In the genomic region with DNA sequence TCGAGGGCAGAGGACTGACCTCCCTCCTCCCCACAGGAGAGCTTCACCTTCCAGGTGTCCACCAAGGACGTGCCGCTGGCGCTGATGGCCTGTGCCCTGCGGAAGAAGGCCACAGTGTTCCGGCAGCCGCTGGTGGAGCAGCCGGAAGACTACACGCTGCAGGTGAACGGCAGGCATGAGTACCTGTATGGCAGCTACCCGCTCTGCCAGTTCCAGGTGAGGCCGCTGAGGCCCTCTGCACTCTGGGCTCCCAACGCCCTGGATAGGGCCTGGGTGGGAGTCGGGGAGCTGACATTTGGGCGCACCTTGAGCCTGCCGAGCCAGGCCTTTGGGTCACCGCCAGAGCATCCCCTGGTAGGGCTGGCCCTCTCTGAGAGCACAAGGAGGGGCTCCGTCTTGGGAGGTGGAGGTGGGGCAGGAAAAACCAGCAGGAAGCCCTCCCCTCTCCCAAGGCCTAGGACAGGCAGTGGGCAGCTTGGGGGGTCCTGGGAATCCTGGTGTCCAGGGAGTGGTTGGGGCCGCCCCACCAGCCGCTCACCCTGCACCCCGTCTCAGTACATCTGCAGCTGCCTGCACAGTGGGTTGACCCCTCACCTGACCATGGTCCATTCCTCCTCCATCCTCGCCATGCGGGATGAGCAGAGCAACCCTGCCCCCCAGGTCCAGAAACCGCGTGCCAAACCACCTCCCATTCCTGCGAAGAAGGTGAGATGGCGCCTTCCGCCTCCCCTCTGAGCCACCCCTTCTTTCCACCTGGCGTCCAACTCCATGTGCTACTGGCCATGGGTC, we compare ENCODE assay signal across 1 cellular context.
TF ChIP-seq lines count a peak whose summit lies in the region.

No MANE protein-coding gene starts in this region.

TF ChIP-seq in HepG2, 621 proteins besides CTCF, POLR2A, EP300 and RAD21 (continued from another document):
- TF ChIP-seq, protein P1, sequence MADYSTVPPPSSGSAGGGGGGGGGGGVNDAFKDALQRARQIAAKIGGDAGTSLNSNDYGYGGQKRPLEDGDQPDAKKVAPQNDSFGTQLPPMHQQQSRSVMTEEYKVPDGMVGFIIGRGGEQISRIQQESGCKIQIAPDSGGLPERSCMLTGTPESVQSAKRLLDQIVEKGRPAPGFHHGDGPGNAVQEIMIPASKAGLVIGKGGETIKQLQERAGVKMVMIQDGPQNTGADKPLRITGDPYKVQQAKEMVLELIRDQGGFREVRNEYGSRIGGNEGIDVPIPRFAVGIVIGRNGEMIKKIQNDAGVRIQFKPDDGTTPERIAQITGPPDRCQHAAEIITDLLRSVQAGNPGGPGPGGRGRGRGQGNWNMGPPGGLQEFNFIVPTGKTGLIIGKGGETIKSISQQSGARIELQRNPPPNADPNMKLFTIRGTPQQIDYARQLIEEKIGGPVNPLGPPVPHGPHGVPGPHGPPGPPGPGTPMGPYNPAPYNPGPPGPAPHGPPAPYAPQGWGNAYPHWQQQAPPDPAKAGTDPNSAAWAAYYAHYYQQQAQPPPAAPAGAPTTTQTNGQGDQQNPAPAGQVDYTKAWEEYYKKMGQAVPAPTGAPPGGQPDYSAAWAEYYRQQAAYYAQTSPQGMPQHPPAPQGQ (CRISPR knock-in tag; IDR thresholded peaks at IDR 0.05; ENCODE audit: borderline replicate concordance): peak; percentile 68; the same call in 1 of the 2 replicates
- TF ChIP-seq ZNF121 (CRISPR knock-in tag; IDR thresholded peaks at IDR 0.05): no peak
- TF ChIP-seq, protein P2, sequence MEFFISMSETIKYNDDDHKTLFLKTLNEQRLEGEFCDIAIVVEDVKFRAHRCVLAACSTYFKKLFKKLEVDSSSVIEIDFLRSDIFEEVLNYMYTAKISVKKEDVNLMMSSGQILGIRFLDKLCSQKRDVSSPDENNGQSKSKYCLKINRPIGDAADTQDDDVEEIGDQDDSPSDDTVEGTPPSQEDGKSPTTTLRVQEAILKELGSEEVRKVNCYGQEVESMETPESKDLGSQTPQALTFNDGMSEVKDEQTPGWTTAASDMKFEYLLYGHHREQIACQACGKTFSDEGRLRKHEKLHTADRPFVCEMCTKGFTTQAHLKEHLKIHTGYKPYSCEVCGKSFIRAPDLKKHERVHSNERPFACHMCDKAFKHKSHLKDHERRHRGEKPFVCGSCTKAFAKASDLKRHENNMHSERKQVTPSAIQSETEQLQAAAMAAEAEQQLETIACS (CRISPR knock-in tag; IDR thresholded peaks at IDR 0.05): no peak
- TF ChIP-seq, protein P3, sequence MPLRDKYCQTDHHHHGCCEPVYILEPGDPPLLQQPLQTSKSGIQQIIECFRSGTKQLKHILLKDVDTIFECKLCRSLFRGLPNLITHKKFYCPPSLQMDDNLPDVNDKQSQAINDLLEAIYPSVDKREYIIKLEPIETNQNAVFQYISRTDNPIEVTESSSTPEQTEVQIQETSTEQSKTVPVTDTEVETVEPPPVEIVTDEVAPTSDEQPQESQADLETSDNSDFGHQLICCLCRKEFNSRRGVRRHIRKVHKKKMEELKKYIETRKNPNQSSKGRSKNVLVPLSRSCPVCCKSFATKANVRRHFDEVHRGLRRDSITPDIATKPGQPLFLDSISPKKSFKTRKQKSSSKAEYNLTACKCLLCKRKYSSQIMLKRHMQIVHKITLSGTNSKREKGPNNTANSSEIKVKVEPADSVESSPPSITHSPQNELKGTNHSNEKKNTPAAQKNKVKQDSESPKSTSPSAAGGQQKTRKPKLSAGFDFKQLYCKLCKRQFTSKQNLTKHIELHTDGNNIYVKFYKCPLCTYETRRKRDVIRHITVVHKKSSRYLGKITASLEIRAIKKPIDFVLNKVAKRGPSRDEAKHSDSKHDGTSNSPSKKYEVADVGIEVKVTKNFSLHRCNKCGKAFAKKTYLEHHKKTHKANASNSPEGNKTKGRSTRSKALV (CRISPR knock-in tag; IDR thresholded peaks at IDR 0.05): no peak
- TF ChIP-seq, protein P4, sequence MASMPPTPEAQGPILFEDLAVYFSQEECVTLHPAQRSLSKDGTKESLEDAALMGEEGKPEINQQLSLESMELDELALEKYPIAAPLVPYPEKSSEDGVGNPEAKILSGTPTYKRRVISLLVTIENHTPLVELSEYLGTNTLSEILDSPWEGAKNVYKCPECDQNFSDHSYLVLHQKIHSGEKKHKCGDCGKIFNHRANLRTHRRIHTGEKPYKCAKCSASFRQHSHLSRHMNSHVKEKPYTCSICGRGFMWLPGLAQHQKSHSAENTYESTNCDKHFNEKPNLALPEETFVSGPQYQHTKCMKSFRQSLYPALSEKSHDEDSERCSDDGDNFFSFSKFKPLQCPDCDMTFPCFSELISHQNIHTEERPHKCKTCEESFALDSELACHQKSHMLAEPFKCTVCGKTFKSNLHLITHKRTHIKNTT (CRISPR knock-in tag; IDR thresholded peaks at IDR 0.05): no peak
- TF ChIP-seq ZFP37 (CRISPR knock-in tag; IDR thresholded peaks at IDR 0.05; ENCODE audit: borderline replicate concordance): peak; percentile 13; the same call in 1 of the 2 replicates
- 0 out of 2 replicates have a peak, but pooled peaks have one; percentile 6 for TF ChIP-seq ZNF567 (CRISPR knock-in tag; IDR thresholded peaks at IDR 0.05; ENCODE audit: borderline replicate concordance)
- TF ChIP-seq ZNF773 (CRISPR knock-in tag; IDR thresholded peaks at IDR 0.05; ENCODE audit: borderline replicate concordance): no peak
- no peak for TF ChIP-seq FOSL2 (CRISPR knock-in tag; IDR thresholded peaks at IDR 0.05)
- TF ChIP-seq, protein P5, sequence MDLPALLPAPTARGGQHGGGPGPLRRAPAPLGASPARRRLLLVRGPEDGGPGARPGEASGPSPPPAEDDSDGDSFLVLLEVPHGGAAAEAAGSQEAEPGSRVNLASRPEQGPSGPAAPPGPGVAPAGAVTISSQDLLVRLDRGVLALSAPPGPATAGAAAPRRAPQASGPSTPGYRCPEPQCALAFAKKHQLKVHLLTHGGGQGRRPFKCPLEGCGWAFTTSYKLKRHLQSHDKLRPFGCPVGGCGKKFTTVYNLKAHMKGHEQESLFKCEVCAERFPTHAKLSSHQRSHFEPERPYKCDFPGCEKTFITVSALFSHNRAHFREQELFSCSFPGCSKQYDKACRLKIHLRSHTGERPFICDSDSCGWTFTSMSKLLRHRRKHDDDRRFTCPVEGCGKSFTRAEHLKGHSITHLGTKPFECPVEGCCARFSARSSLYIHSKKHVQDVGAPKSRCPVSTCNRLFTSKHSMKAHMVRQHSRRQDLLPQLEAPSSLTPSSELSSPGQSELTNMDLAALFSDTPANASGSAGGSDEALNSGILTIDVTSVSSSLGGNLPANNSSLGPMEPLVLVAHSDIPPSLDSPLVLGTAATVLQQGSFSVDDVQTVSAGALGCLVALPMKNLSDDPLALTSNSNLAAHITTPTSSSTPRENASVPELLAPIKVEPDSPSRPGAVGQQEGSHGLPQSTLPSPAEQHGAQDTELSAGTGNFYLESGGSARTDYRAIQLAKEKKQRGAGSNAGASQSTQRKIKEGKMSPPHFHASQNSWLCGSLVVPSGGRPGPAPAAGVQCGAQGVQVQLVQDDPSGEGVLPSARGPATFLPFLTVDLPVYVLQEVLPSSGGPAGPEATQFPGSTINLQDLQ (CRISPR knock-in tag; IDR thresholded peaks at IDR 0.05): no peak
- no peak for TF ChIP-seq HNRNPH1 (optimal IDR thresholded peaks at IDR 0.05; ENCODE audit: low read depth, low read length)
- TF ChIP-seq NAIF1 (CRISPR knock-in tag; IDR thresholded peaks at IDR 0.05; ENCODE audit: borderline replicate concordance): no peak
- TF ChIP-seq, protein P6, sequence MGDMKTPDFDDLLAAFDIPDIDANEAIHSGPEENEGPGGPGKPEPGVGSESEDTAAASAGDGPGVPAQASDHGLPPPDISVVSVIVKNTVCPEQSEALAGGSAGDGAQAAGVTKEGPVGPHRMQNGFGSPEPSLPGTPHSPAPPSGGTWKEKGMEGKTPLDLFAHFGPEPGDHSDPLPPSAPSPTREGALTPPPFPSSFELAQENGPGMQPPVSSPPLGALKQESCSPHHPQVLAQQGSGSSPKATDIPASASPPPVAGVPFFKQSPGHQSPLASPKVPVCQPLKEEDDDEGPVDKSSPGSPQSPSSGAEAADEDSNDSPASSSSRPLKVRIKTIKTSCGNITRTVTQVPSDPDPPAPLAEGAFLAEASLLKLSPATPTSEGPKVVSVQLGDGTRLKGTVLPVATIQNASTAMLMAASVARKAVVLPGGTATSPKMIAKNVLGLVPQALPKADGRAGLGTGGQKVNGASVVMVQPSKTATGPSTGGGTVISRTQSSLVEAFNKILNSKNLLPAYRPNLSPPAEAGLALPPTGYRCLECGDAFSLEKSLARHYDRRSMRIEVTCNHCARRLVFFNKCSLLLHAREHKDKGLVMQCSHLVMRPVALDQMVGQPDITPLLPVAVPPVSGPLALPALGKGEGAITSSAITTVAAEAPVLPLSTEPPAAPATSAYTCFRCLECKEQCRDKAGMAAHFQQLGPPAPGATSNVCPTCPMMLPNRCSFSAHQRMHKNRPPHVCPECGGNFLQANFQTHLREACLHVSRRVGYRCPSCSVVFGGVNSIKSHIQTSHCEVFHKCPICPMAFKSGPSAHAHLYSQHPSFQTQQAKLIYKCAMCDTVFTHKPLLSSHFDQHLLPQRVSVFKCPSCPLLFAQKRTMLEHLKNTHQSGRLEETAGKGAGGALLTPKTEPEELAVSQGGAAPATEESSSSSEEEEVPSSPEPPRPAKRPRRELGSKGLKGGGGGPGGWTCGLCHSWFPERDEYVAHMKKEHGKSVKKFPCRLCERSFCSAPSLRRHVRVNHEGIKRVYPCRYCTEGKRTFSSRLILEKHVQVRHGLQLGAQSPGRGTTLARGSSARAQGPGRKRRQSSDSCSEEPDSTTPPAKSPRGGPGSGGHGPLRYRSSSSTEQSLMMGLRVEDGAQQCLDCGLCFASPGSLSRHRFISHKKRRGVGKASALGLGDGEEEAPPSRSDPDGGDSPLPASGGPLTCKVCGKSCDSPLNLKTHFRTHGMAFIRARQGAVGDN (CRISPR knock-in tag; IDR thresholded peaks at IDR 0.05): no peak
- TF ChIP-seq ZNF430 (CRISPR knock-in tag; IDR thresholded peaks at IDR 0.05): no peak
- TF ChIP-seq TEAD3 (CRISPR knock-in tag; optimal IDR thresholded peaks at IDR 0.05; ENCODE audit: borderline replicate concordance): no peak
- no peak for TF ChIP-seq ZNF343 (CRISPR knock-in tag; IDR thresholded peaks at IDR 0.05)
- 0 out of 2 replicates have a peak, but pooled peaks have one; percentile 64 for TF ChIP-seq ZNF44 (CRISPR knock-in tag; IDR thresholded peaks at IDR 0.05)
- no peak for TF ChIP-seq PLRG1 (conservative IDR thresholded peaks at IDR 0.05)
- TF ChIP-seq, protein P7, sequence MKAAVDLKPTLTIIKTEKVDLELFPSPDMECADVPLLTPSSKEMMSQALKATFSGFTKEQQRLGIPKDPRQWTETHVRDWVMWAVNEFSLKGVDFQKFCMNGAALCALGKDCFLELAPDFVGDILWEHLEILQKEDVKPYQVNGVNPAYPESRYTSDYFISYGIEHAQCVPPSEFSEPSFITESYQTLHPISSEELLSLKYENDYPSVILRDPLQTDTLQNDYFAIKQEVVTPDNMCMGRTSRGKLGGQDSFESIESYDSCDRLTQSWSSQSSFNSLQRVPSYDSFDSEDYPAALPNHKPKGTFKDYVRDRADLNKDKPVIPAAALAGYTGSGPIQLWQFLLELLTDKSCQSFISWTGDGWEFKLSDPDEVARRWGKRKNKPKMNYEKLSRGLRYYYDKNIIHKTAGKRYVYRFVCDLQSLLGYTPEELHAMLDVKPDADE (CRISPR knock-in tag; IDR thresholded peaks at IDR 0.05): no peak
- 0 out of 2 replicates have a peak, but pooled peaks have one; percentile 10 for TF ChIP-seq SALL2 (CRISPR knock-in tag; IDR thresholded peaks at IDR 0.05)
- TF ChIP-seq ZKSCAN5 (CRISPR knock-in tag; IDR thresholded peaks at IDR 0.05): no peak
- no peak for TF ChIP-seq MTF2 (CRISPR knock-in tag; IDR thresholded peaks at IDR 0.05; ENCODE audit: borderline replicate concordance)
- no peak for TF ChIP-seq CHD4 (IDR thresholded peaks at IDR 0.05; ENCODE audit: borderline replicate concordance, low read length)
- TF ChIP-seq GTF3A (CRISPR knock-in tag; conservative IDR thresholded peaks at IDR 0.05): no peak
- no peak for TF ChIP-seq SMC3 (IDR thresholded peaks at IDR 0.05; ENCODE audit: low read length)
- TF ChIP-seq JUND (CRISPR knock-in tag; IDR thresholded peaks at IDR 0.05): no peak
- no peak for TF ChIP-seq GATA4 (IDR thresholded peaks at IDR 0.05; ENCODE audit: borderline replicate concordance, low read depth)
- TF ChIP-seq, protein P8, sequence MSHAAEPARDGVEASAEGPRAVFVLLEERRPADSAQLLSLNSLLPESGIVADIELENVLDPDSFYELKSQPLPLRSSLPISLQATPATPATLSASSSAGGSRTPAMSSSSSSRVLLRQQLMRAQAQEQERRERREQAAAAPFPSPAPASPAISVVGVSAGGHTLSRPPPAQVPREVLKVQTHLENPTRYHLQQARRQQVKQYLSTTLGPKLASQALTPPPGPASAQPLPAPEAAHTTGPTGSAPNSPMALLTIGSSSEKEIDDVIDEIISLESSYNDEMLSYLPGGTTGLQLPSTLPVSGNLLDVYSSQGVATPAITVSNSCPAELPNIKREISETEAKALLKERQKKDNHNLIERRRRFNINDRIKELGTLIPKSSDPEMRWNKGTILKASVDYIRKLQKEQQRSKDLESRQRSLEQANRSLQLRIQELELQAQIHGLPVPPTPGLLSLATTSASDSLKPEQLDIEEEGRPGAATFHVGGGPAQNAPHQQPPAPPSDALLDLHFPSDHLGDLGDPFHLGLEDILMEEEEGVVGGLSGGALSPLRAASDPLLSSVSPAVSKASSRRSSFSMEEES (CRISPR knock-in tag; IDR thresholded peaks at IDR 0.05): no peak
- TF ChIP-seq NFE2L1 (CRISPR knock-in tag; IDR thresholded peaks at IDR 0.05; ENCODE audit: borderline replicate concordance): no peak
- TF ChIP-seq TAF15 (IDR thresholded peaks at IDR 0.05; ENCODE audit: low read depth, low read length, poor library complexity, severe bottlenecking): no peak
- TF ChIP-seq ZNF274 (CRISPR knock-in tag; IDR thresholded peaks at IDR 0.05): 0 out of 2 replicates have a peak, but pooled peaks have one; percentile 59
- TF ChIP-seq, protein P9, sequence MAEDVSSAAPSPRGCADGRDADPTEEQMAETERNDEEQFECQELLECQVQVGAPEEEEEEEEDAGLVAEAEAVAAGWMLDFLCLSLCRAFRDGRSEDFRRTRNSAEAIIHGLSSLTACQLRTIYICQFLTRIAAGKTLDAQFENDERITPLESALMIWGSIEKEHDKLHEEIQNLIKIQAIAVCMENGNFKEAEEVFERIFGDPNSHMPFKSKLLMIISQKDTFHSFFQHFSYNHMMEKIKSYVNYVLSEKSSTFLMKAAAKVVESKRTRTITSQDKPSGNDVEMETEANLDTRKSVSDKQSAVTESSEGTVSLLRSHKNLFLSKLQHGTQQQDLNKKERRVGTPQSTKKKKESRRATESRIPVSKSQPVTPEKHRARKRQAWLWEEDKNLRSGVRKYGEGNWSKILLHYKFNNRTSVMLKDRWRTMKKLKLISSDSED (CRISPR knock-in tag; IDR thresholded peaks at IDR 0.05): no peak
- no peak for TF ChIP-seq SOX5 (CRISPR knock-in tag; IDR thresholded peaks at IDR 0.05; ENCODE audit: borderline replicate concordance)
- TF ChIP-seq ZNF207 (IDR thresholded peaks at IDR 0.05; ENCODE audit: borderline replicate concordance): no peak
- TF ChIP-seq SPEN (CRISPR knock-in tag; IDR thresholded peaks at IDR 0.05; ENCODE audit: low read depth): no peak
- TF ChIP-seq ZNF10 (CRISPR knock-in tag; IDR thresholded peaks at IDR 0.05; ENCODE audit: borderline replicate concordance, low read depth): no peak
- no peak for TF ChIP-seq SNAI1 (CRISPR knock-in tag; IDR thresholded peaks at IDR 0.05; ENCODE audit: borderline replicate concordance)
- TF ChIP-seq, protein P10, sequence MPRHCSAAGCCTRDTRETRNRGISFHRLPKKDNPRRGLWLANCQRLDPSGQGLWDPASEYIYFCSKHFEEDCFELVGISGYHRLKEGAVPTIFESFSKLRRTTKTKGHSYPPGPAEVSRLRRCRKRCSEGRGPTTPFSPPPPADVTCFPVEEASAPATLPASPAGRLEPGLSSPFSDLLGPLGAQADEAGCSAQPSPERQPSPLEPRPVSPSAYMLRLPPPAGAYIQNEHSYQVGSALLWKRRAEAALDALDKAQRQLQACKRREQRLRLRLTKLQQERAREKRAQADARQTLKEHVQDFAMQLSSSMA (CRISPR knock-in tag; IDR thresholded peaks at IDR 0.05): no peak
- 0 out of 2 replicates have a peak, but pooled peaks have one; percentile 5 for TF ChIP-seq SP2 (CRISPR knock-in tag; IDR thresholded peaks at IDR 0.05)
- no peak for TF ChIP-seq ZNF644 (CRISPR knock-in tag; IDR thresholded peaks at IDR 0.05; ENCODE audit: low read depth)
